ENCODE assay signal across 10 cellular contexts in genomic region chr2:233059547-233059796, GRCh38. TPM values are rescaled to one million over a fixed set of nuclear protein-coding genes. Genes with fewer than 3 reads are reported as not detected.
DNase-seq lines count a peak whose midpoint lies in the region; ATAC-seq and TF ChIP-seq lines count a peak whose summit lies in the region.
"Had no signal": no experiment of that assay in that cellular context is flagged by ENCODE, and none has a peak within 500 bp of the region (broad histone marks: within the 10 kb centered on the region; RNA-seq: fewer than 3 reads in every experiment).

No MANE protein-coding gene starts in this region.

- ATAC-seq in upper lobe of left lung (ENCODE audit: low FRiP score in 2 of 2) (no peak), GM19324 (IDR thresholded peaks at IDR 0.05; ENCODE audit: low FRiP score, unreplicated experiment) (no peak), HG03378 (IDR thresholded peaks at IDR 0.05; ENCODE audit: unreplicated experiment) (no peak)

- POLR2A ChIA-PET in activated CD4-positive, alpha-beta memory T cell treated with anti-CD3 and anti-CD28 coated beads, Interleukin-2, amount 10 ng/mL, durations not matched to agents 7 days and 5 days (lab: Charles Lee), result interaction anchor here (0.7 to 11.1 kb wide), 17 partner anchors 11 to 1437 kb away, joined by 3 to 335 read pairs (median 7); partner anchors contain the start of genes ARL4C, ATG16L1, EIF4E2 and HJURP

- TF ChIP-seq EP300 in upper lobe of left lung (IDR thresholded peaks at IDR 0.05), result no peak

- H3K4me3 ChIP-seq in liver (ENCODE audit: low read depth in 1 of 3, low read length in 3 of 3) (no peak overlapping the region), upper lobe of left lung (peak overlapping the region in 1 of 4 donors; percentile 56)

- DNase-seq in activated naive CD4-positive, alpha-beta T cell treated with anti-CD3 and anti-CD28 coated beads, Interleukin-2, amount 10 ng/mL, durations not matched to agents 7 days and 5 days, result no peak
- DNase-seq in activated naive CD4-positive, alpha-beta T cell treated with Interleukin-2 at 50 U/mL for 16 hours, result no peak
- no peak for DNase-seq in activated CD4-positive, alpha-beta memory T cell treated with anti-CD3 and anti-CD28 coated beads, Interleukin-2, amount 10 ng/mL, durations not matched to agents 7 days and 5 days
- DNase-seq in upper lobe of left lung, result no peak
- DNase-seq in dedifferentiated amniotic fluid mesenchymal stem cell (ENCODE audit: extremely low spot score), result no peak

- H3K4me1 ChIP-seq in liver (ENCODE audit: control insufficient read depth in 4 of 4, insufficient read depth in 4 of 4, low read length in 3 of 4), result peaks cover 0 to 13% (median 3%) of the 10 kb centered on the region in 4 donors
- peaks cover 42 to 57% (median 49%) of the 10 kb centered on the region in 4 donors for H3K4me1 ChIP-seq in upper lobe of left lung

- H3K36me3 Mint-ChIP-seq in activated naive CD4-positive, alpha-beta T cell treated with anti-CD3 and anti-CD28 coated beads, Interleukin-2, amount 10 ng/mL, durations not matched to agents 7 days and 5 days, result peaks cover 30% of the 10 kb centered on the region
- H3K36me3 Mint-ChIP-seq in activated CD4-positive, alpha-beta memory T cell treated with anti-CD3 and anti-CD28 coated beads, Interleukin-2, amount 10 ng/mL, durations not matched to agents 7 days and 5 days (ENCODE audit: low read depth), result peaks cover 39% of the 10 kb centered on the region

- H3K27ac ChIP-seq in liver (ENCODE audit: low read depth in 1 of 2, low read length in 2 of 2) (peak overlapping the region; percentile 69 to 79), upper lobe of left lung (peak overlapping the region; percentile 87 to 94 (median 90))
- H3K27ac ChIP-seq: epithelial cell of prostate had no signal

- CTCF ChIA-PET in activated naive CD4-positive, alpha-beta T cell treated with anti-CD3 and anti-CD28 coated beads, Interleukin-2, amount 10 ng/mL, durations not matched to agents 7 days and 5 days (lab: Charles Lee), result interaction anchor here (0.7 to 3.9 kb wide), 4 partner anchors 22 to 192 kb away, joined by 3 to 55 read pairs (median 10); partner anchors contain the start of gene ATG16L1
- CTCF ChIA-PET in activated CD4-positive, alpha-beta memory T cell treated with anti-CD3 and anti-CD28 coated beads, Interleukin-2, amount 10 ng/mL, durations not matched to agents 7 days and 5 days (lab: Charles Lee), result interaction anchor here (0.6 to 3.5 kb wide), 14 partner anchors 10 to 301 kb away, joined by 3 to 33 read pairs (median 4); partner anchors contain the start of gene ATG16L1

- no peaks in the 10 kb centered on the region for H3K27me3 ChIP-seq in liver (ENCODE audit: control insufficient read depth in 4 of 4, insufficient read depth in 4 of 4, low read length in 3 of 4)
- H3K27me3 ChIP-seq in upper lobe of left lung, result no peaks in the 10 kb centered on the region

- peaks cover 8% of the 10 kb centered on the region for H3K27me3 Mint-ChIP-seq in activated naive CD4-positive, alpha-beta T cell treated with anti-CD3 and anti-CD28 coated beads, Interleukin-2, amount 10 ng/mL, durations not matched to agents 7 days and 5 days
- H3K27me3 Mint-ChIP-seq in activated CD4-positive, alpha-beta memory T cell treated with anti-CD3 and anti-CD28 coated beads, Interleukin-2, amount 10 ng/mL, durations not matched to agents 7 days and 5 days, result peaks cover 2% of the 10 kb centered on the region

- peak overlapping the region; percentile 85 for H3K27ac Mint-ChIP-seq in activated naive CD4-positive, alpha-beta T cell treated with anti-CD3 and anti-CD28 coated beads, Interleukin-2, amount 10 ng/mL, durations not matched to agents 7 days and 5 days
- H3K27ac Mint-ChIP-seq in activated CD4-positive, alpha-beta memory T cell treated with anti-CD3 and anti-CD28 coated beads, Interleukin-2, amount 10 ng/mL, durations not matched to agents 7 days and 5 days, result peak overlapping the region; percentile 84

- H3K4me1 Mint-ChIP-seq in activated naive CD4-positive, alpha-beta T cell treated with anti-CD3 and anti-CD28 coated beads, Interleukin-2, amount 10 ng/mL, durations not matched to agents 7 days and 5 days, result peaks cover 37% of the 10 kb centered on the region
- H3K4me1 Mint-ChIP-seq in activated CD4-positive, alpha-beta memory T cell treated with anti-CD3 and anti-CD28 coated beads, Interleukin-2, amount 10 ng/mL, durations not matched to agents 7 days and 5 days, result peaks cover 41% of the 10 kb centered on the region

- TF ChIP-seq CTCF in liver (IDR thresholded peaks at IDR 0.05; ENCODE audit: low read depth, low read length, missing input control), result no peak
- no peak for TF ChIP-seq CTCF in upper lobe of left lung (IDR thresholded peaks at IDR 0.05)

- TF ChIP-seq RAD21 in liver (IDR thresholded peaks at IDR 0.05), result no peak

- WGBS in liver, result 72% methylated on average over 7 of the region's 7 CpGs
- WGBS in upper lobe of left lung, 2 donors, result 42 to 87% methylated on average over 3 to 7 of the region's 7 CpGs

- H3K9me3 Mint-ChIP-seq in activated naive CD4-positive, alpha-beta T cell treated with anti-CD3 and anti-CD28 coated beads, Interleukin-2, amount 10 ng/mL, durations not matched to agents 7 days and 5 days, result no peaks in the 10 kb centered on the region
- H3K9me3 Mint-ChIP-seq in activated CD4-positive, alpha-beta memory T cell treated with anti-CD3 and anti-CD28 coated beads, Interleukin-2, amount 10 ng/mL, durations not matched to agents 7 days and 5 days, result no peaks in the 10 kb centered on the region

- H3K9me3 ChIP-seq in liver (ENCODE audit: control insufficient read depth in 4 of 4, low read length in 3 of 4) (no peaks in the 10 kb centered on the region), upper lobe of left lung (no peaks in the 10 kb centered on the region)

- TF ChIP-seq POLR2A in upper lobe of left lung (IDR thresholded peaks at IDR 0.05), result no peak

- no peaks in the 10 kb centered on the region for H3K36me3 ChIP-seq in liver (ENCODE audit: control insufficient read depth in 4 of 4, insufficient read depth in 3 of 4, low read depth in 1 of 4, low read length in 3 of 4)
- no peaks in the 10 kb centered on the region for H3K36me3 ChIP-seq in upper lobe of left lung

- H3K4me3 Mint-ChIP-seq in activated naive CD4-positive, alpha-beta T cell treated with anti-CD3 and anti-CD28 coated beads, Interleukin-2, amount 10 ng/mL, durations not matched to agents 7 days and 5 days, result no peak overlapping the region
- H3K4me3 Mint-ChIP-seq in activated CD4-positive, alpha-beta memory T cell treated with anti-CD3 and anti-CD28 coated beads, Interleukin-2, amount 10 ng/mL, durations not matched to agents 7 days and 5 days, result peak overlapping the region; percentile 99

- H3K9ac ChIP-seq in liver (ENCODE audit: low read depth in 1 of 2, low read length in 2 of 2), result no peak overlapping the region

TF ChIP-seq in liver, 16 proteins besides CTCF, POLR2A, EP300 and RAD21 (continues in another document):
- TF ChIP-seq ZBTB33 (IDR thresholded peaks at IDR 0.05) (no peak), HNF4A (conservative IDR thresholded peaks at IDR 0.05) (no peak), ATF3 (IDR thresholded peaks at IDR 0.05) (no peak), EGR1 (IDR thresholded peaks at IDR 0.05; ENCODE audit: low read depth in 2 of 2) (no peak), NR2F2 (IDR thresholded peaks at IDR 0.05) (no peak), FOXA2 (IDR thresholded peaks at IDR 0.05) (no peak), YY1 (IDR thresholded peaks at IDR 0.05) (no peak), GABPA (IDR thresholded peaks at IDR 0.05 in 1 of 2, conservative IDR thresholded peaks at IDR 0.05 in 1 of 2) (no peak), FOXA1 (IDR thresholded peaks at IDR 0.05) (no peak), HNF4G (IDR thresholded peaks at IDR 0.05) (no peak), JUND (IDR thresholded peaks at IDR 0.05) (no peak), SP1 (IDR thresholded peaks at IDR 0.05) (no peak)

RNA-seq across cellular contexts. Expression of gene INPP5D, which starts 0.7 kb away (rescaled TPM):
- 100 to 1,000 TPM; 157 to 163 TPM for total RNA-seq in activated CD4-positive, alpha-beta memory T cell treated with anti-CD3 and anti-CD28 coated beads, Interleukin-2, amount 10 ng/mL, durations not matched to agents 7 days and 5 days
- 10 to 100 TPM in 1 of 2 donors, 1 to 10 TPM in 1; 8.9 to 18.8 TPM for total RNA-seq in liver
- polyA plus RNA-seq in liver, result 1 to 10 TPM; 2.9 to 4.2 TPM
- 100 to 1,000 TPM in 1 of 6 donors, 10 to 100 TPM in 5; 17.6 to 243 (median 31.7) TPM for total RNA-seq in upper lobe of left lung
- total RNA-seq: M059J had no signal

RNA-seq across cellular contexts. Expression of gene NEU2, which starts 27.0 kb away (rescaled TPM):
- not detected for total RNA-seq in activated CD4-positive, alpha-beta memory T cell treated with anti-CD3 and anti-CD28 coated beads, Interleukin-2, amount 10 ng/mL, durations not matched to agents 7 days and 5 days
- not detected for total RNA-seq in liver
- polyA plus RNA-seq in liver, result not detected
- total RNA-seq in upper lobe of left lung, result not detected
- total RNA-seq: M059J had no signal

RNA-seq across cellular contexts. Expression of gene NGEF, which starts 46.4 kb away (rescaled TPM):
- under 1 TPM; 0.48 to 0.58 TPM for total RNA-seq in activated CD4-positive, alpha-beta memory T cell treated with anti-CD3 and anti-CD28 coated beads, Interleukin-2, amount 10 ng/mL, durations not matched to agents 7 days and 5 days
- 10 to 100 TPM; 10.6 to 22.6 TPM for total RNA-seq in liver
- 10 to 100 TPM; 10.7 to 10.9 TPM for polyA plus RNA-seq in liver
- 1 to 10 TPM in 2 of 6 donors, under 1 TPM in 3, not detected in 1; 0.29 to 6.3 (median 0.98) TPM for total RNA-seq in upper lobe of left lung
